8 cellular contexts compared by ENCODE assay signal in the genomic region with DNA sequence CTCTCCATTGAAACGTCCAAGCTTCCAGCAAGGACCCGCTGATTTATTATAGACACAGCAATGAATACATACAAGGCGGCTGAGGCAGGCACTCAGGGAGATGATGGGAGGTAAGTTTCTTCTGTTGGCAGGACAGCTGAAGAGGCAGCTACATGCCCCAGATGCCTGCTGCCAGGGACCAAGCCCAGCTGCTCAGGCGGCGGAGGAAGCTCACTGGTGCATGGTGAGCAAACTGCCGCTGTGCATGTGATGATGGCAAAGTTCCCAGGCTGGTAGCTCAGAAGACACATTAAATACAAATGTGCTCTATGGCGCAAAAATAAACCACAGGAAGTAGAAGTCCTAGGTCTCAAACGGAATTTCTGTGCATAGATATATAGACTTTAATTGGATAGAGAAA. TPM values are rescaled to one million over a fixed set of nuclear protein-coding genes. Genes with fewer than 3 reads are reported as not detected.
DNase-seq lines count a peak whose midpoint lies in the region; ATAC-seq and TF ChIP-seq lines count a peak whose summit lies in the region.

No MANE protein-coding gene starts in this region.

- H3K27me3 ChIP-seq in mammary epithelial cell (ENCODE audit: insufficient read depth, low read length) = no peaks in the 10 kb centered on the region
- H3K27me3 ChIP-seq in CD8-positive, alpha-beta memory T cell (ENCODE audit: insufficient read depth, low read length, poor library complexity, severe bottlenecking) = peaks cover 4% of the 10 kb centered on the region

- CTCF ChIA-PET in activated CD8-positive, alpha-beta T cell treated with anti-CD3 and anti-CD28 coated beads for 36 hours (lab: Charles Lee) = interaction anchor here (3.0 to 4.2 kb wide), 2 partner anchors 12 to 77 kb away, joined by 11 to 22 read pairs; no protein-coding TSS in a partner anchor
- CTCF ChIA-PET in activated CD8-positive, alpha-beta T cell treated with anti-CD3 and anti-CD28 coated beads, Interleukin-2, amount 10 ng/mL, durations not matched to agents 7 days and 5 days (lab: Charles Lee) = interaction anchor here (1.0 to 4.0 kb wide), 3 partner anchors 33 to 77 kb away, joined by 3 to 17 read pairs (median 8); no protein-coding TSS in a partner anchor
- CTCF ChIA-PET in mammary epithelial cell (lab: Charles Lee; ENCODE audit: low non-redundant PET) = interaction anchor here (0.5 kb wide), 1 partner anchor 184 kb away, joined by 3 read pairs; no protein-coding TSS in a partner anchor
- CTCF ChIA-PET in CD8-positive, alpha-beta memory T cell (lab: Charles Lee) = no interaction called here

- peaks cover 6% of the 10 kb centered on the region for H3K27me3 Mint-ChIP-seq in activated CD8-positive, alpha-beta T cell treated with anti-CD3 and anti-CD28 coated beads for 36 hours
- peaks cover 21% of the 10 kb centered on the region for H3K27me3 Mint-ChIP-seq in activated CD8-positive, alpha-beta T cell treated with anti-CD3 and anti-CD28 coated beads, Interleukin-2, amount 10 ng/mL, durations not matched to agents 7 days and 5 days (ENCODE audit: low read depth)
- H3K27me3 Mint-ChIP-seq in stimulated activated memory B cell treated with anti-CD40 and anti-IgM and Interleukin-4, amounts not matched to agents 10 μg/mL and 1 μg/mL and 100 μg/mL, for 72 hours = peaks cover 35% of the 10 kb centered on the region
- H3K27me3 Mint-ChIP-seq in activated T-helper 2 cell treated with anti-CD3 and anti-CD28 coated beads, Interferon-gamma antibody, Interleukin-2, Interleukin-4, amounts not matched to agents 10 μg/mL and 5 μg/mL and 100 μg/mL, durations not matched to agents 14 hours and 24 hours and 36 hours (ENCODE audit: low read depth) = peaks cover 38% of the 10 kb centered on the region
- H3K27me3 Mint-ChIP-seq in CD8-positive, alpha-beta memory T cell = peaks cover 5 to 60% of the 10 kb centered on the region in 2 donors

- no peak overlapping the region for H3K9ac ChIP-seq in mammary epithelial cell (ENCODE audit: insufficient read depth, low read length)

- dilution Hi-C loops in mammary epithelial cell (cut with HindIII; ENCODE audit: low sequenced_read_pairs) = loop anchor here (5.0 kb wide), 2 partner anchors 34 to 36 kb away; a partner anchor contains a TSS

- no peak overlapping the region for H3K4me2 ChIP-seq in mammary epithelial cell (ENCODE audit: insufficient read depth, low read depth, low read length)

- no peak overlapping the region for H3K4me3 Mint-ChIP-seq in activated CD8-positive, alpha-beta T cell treated with anti-CD3 and anti-CD28 coated beads for 36 hours
- H3K4me3 Mint-ChIP-seq in activated CD8-positive, alpha-beta T cell treated with anti-CD3 and anti-CD28 coated beads, Interleukin-2, amount 10 ng/mL, durations not matched to agents 7 days and 5 days = no peak overlapping the region
- H3K4me3 Mint-ChIP-seq in stimulated activated memory B cell treated with anti-CD40 and anti-IgM and Interleukin-4, amounts not matched to agents 10 μg/mL and 1 μg/mL and 100 μg/mL, for 72 hours = no peak overlapping the region
- H3K4me3 Mint-ChIP-seq in activated T-helper 2 cell treated with anti-CD3 and anti-CD28 coated beads, Interferon-gamma antibody, Interleukin-2, Interleukin-4, amounts not matched to agents 10 μg/mL and 5 μg/mL and 100 μg/mL, durations not matched to agents 14 hours and 24 hours and 36 hours (ENCODE audit: low read depth) = no peak overlapping the region
- no peak overlapping the region for H3K4me3 Mint-ChIP-seq in CD8-positive, alpha-beta memory T cell

- no peaks in the 10 kb centered on the region for H3K36me3 ChIP-seq in mammary epithelial cell (ENCODE audit: insufficient read depth, low read length)
- no peaks in the 10 kb centered on the region for H3K36me3 ChIP-seq in CD8-positive, alpha-beta memory T cell (ENCODE audit: insufficient read depth, low read length)

- intact Hi-C loops in activated CD8-positive, alpha-beta T cell treated with anti-CD3 and anti-CD28 coated beads for 36 hours (cut with micrococcal nuclease) = no loop called here
- intact Hi-C loops in mammary epithelial cell (cut with micrococcal nuclease) = no loop called here
- intact Hi-C loops in activated T-helper 2 cell treated with anti-CD3 and anti-CD28 coated beads, Interferon-gamma antibody, Interleukin-2, Interleukin-4, amounts not matched to agents 10 μg/mL and 5 μg/mL and 100 μg/mL, durations not matched to agents 14 hours and 24 hours and 36 hours (cut with micrococcal nuclease) = no loop called here

- H3K9me3 Mint-ChIP-seq in activated CD8-positive, alpha-beta T cell treated with anti-CD3 and anti-CD28 coated beads for 36 hours = no peaks in the 10 kb centered on the region
- no peaks in the 10 kb centered on the region for H3K9me3 Mint-ChIP-seq in activated CD8-positive, alpha-beta T cell treated with anti-CD3 and anti-CD28 coated beads, Interleukin-2, amount 10 ng/mL, durations not matched to agents 7 days and 5 days (ENCODE audit: insufficient read depth)
- no peaks in the 10 kb centered on the region for H3K9me3 Mint-ChIP-seq in stimulated activated memory B cell treated with anti-CD40 and anti-IgM and Interleukin-4, amounts not matched to agents 10 μg/mL and 1 μg/mL and 100 μg/mL, for 72 hours
- H3K9me3 Mint-ChIP-seq in activated T-helper 2 cell treated with anti-CD3 and anti-CD28 coated beads, Interferon-gamma antibody, Interleukin-2, Interleukin-4, amounts not matched to agents 10 μg/mL and 5 μg/mL and 100 μg/mL, durations not matched to agents 14 hours and 24 hours and 36 hours = no peaks in the 10 kb centered on the region
- H3K9me3 Mint-ChIP-seq in CD8-positive, alpha-beta memory T cell = peaks cover 0 to 3% (median 0%) of the 10 kb centered on the region in 5 donors

- no peak overlapping the region for H2AFZ ChIP-seq in mammary epithelial cell (ENCODE audit: low read depth, low read length)

- no peak overlapping the region for H3K27ac Mint-ChIP-seq in activated CD8-positive, alpha-beta T cell treated with anti-CD3 and anti-CD28 coated beads for 36 hours
- no peak overlapping the region for H3K27ac Mint-ChIP-seq in activated CD8-positive, alpha-beta T cell treated with anti-CD3 and anti-CD28 coated beads, Interleukin-2, amount 10 ng/mL, durations not matched to agents 7 days and 5 days
- H3K27ac Mint-ChIP-seq in stimulated activated memory B cell treated with anti-CD40 and anti-IgM and Interleukin-4, amounts not matched to agents 10 μg/mL and 1 μg/mL and 100 μg/mL, for 72 hours = no peak overlapping the region
- no peak overlapping the region for H3K27ac Mint-ChIP-seq in activated T-helper 2 cell treated with anti-CD3 and anti-CD28 coated beads, Interferon-gamma antibody, Interleukin-2, Interleukin-4, amounts not matched to agents 10 μg/mL and 5 μg/mL and 100 μg/mL, durations not matched to agents 14 hours and 24 hours and 36 hours
- no peak overlapping the region for H3K27ac Mint-ChIP-seq in CD8-positive, alpha-beta memory T cell

- 86% methylated on average over 7 of the region's 8 CpGs for WGBS in mammary epithelial cell (ENCODE audit: low coverage, missing lambda C conversion rate)

- POLR2A ChIA-PET in activated CD8-positive, alpha-beta T cell treated with anti-CD3 and anti-CD28 coated beads for 36 hours (lab: Charles Lee) = no interaction called here
- POLR2A ChIA-PET in activated CD8-positive, alpha-beta T cell treated with anti-CD3 and anti-CD28 coated beads, Interleukin-2, amount 10 ng/mL, durations not matched to agents 7 days and 5 days (lab: Charles Lee) = interaction anchor here (0.7 kb wide), 1 partner anchor 10 kb away, joined by 3 read pairs; no protein-coding TSS in a partner anchor
- POLR2A ChIA-PET in CD8-positive, alpha-beta memory T cell (lab: Charles Lee) = no interaction called here

- H3K36me3 Mint-ChIP-seq in activated CD8-positive, alpha-beta T cell treated with anti-CD3 and anti-CD28 coated beads for 36 hours (ENCODE audit: low read depth) = no peaks in the 10 kb centered on the region
- H3K36me3 Mint-ChIP-seq in activated CD8-positive, alpha-beta T cell treated with anti-CD3 and anti-CD28 coated beads, Interleukin-2, amount 10 ng/mL, durations not matched to agents 7 days and 5 days (ENCODE audit: low read depth) = no peaks in the 10 kb centered on the region
- H3K36me3 Mint-ChIP-seq in stimulated activated memory B cell treated with anti-CD40 and anti-IgM and Interleukin-4, amounts not matched to agents 10 μg/mL and 1 μg/mL and 100 μg/mL, for 72 hours = no peaks in the 10 kb centered on the region
- H3K36me3 Mint-ChIP-seq in activated T-helper 2 cell treated with anti-CD3 and anti-CD28 coated beads, Interferon-gamma antibody, Interleukin-2, Interleukin-4, amounts not matched to agents 10 μg/mL and 5 μg/mL and 100 μg/mL, durations not matched to agents 14 hours and 24 hours and 36 hours (ENCODE audit: low read depth) = no peaks in the 10 kb centered on the region
- H3K36me3 Mint-ChIP-seq in CD8-positive, alpha-beta memory T cell = no peaks in the 10 kb centered on the region

- BruUV-seq in mammary epithelial cell (replicated peaks; lab: Mats Ljungman, UMichigan) = no TSS peak

- no peaks in the 10 kb centered on the region for H3K4me1 ChIP-seq in mammary epithelial cell (ENCODE audit: insufficient read depth, low read length)
- peaks cover 13% of the 10 kb centered on the region for H3K4me1 ChIP-seq in CD8-positive, alpha-beta memory T cell (ENCODE audit: insufficient read depth, low read length)

- no peaks in the 10 kb centered on the region for H3K79me2 ChIP-seq in mammary epithelial cell (ENCODE audit: insufficient read depth, low read length)

- peaks cover 22% of the 10 kb centered on the region for H3K4me1 Mint-ChIP-seq in activated CD8-positive, alpha-beta T cell treated with anti-CD3 and anti-CD28 coated beads for 36 hours (ENCODE audit: low read depth)
- peaks cover 4% of the 10 kb centered on the region for H3K4me1 Mint-ChIP-seq in activated CD8-positive, alpha-beta T cell treated with anti-CD3 and anti-CD28 coated beads, Interleukin-2, amount 10 ng/mL, durations not matched to agents 7 days and 5 days (ENCODE audit: low read depth)
- peaks cover 14% of the 10 kb centered on the region for H3K4me1 Mint-ChIP-seq in stimulated activated memory B cell treated with anti-CD40 and anti-IgM and Interleukin-4, amounts not matched to agents 10 μg/mL and 1 μg/mL and 100 μg/mL, for 72 hours
- peaks cover 7% of the 10 kb centered on the region for H3K4me1 Mint-ChIP-seq in activated T-helper 2 cell treated with anti-CD3 and anti-CD28 coated beads, Interferon-gamma antibody, Interleukin-2, Interleukin-4, amounts not matched to agents 10 μg/mL and 5 μg/mL and 100 μg/mL, durations not matched to agents 14 hours and 24 hours and 36 hours (ENCODE audit: low read depth)
- H3K4me1 Mint-ChIP-seq in CD8-positive, alpha-beta memory T cell = no peaks in the 10 kb centered on the region

- no peak overlapping the region for H3K4me3 ChIP-seq in mammary epithelial cell (replicated peaks in 1 of 3; ENCODE audit: insufficient read depth in 1 of 3, low read depth in 2 of 3, low read length in 3 of 3)
- H3K4me3 ChIP-seq in CD8-positive, alpha-beta memory T cell (ENCODE audit: low read length) = no peak overlapping the region

- H3K27ac ChIP-seq in mammary epithelial cell (ENCODE audit: insufficient read depth, low read depth, low read length) = no peak overlapping the region
- no peak overlapping the region for H3K27ac ChIP-seq in CD8-positive, alpha-beta memory T cell (ENCODE audit: low read depth, low read length)

- H4K20me1 ChIP-seq in mammary epithelial cell (ENCODE audit: insufficient read depth, low read length) = no peaks in the 10 kb centered on the region

- in situ Hi-C loops in mammary epithelial cell (cut with MboI; ENCODE audit: low sequenced_read_pairs in 2 of 2) = no loop called here

- peak; percentile 24 for ATAC-seq in activated CD8-positive, alpha-beta T cell treated with anti-CD3 and anti-CD28 coated beads for 36 hours
- ATAC-seq in activated CD8-positive, alpha-beta T cell treated with anti-CD3 and anti-CD28 coated beads, Interleukin-2, amount 10 ng/mL, durations not matched to agents 7 days and 5 days = no peak
- ATAC-seq in stimulated activated memory B cell treated with anti-CD40 and anti-IgM and Interleukin-4, amounts not matched to agents 10 μg/mL and 1 μg/mL and 100 μg/mL, for 72 hours = peak; percentile 69

- no peak for TF ChIP-seq CTCF in activated CD8-positive, alpha-beta T cell treated with anti-CD3 and anti-CD28 coated beads for 36 hours (IDR thresholded peaks at IDR 0.05)
- no peak for TF ChIP-seq CTCF in mammary epithelial cell (conservative IDR thresholded peaks at IDR 0.05 in 1 of 2, IDR thresholded peaks at IDR 0.05 in 1 of 2; ENCODE audit: extremely low read depth in 1 of 2, insufficient read depth in 1 of 2, low read depth in 1 of 2, low read length in 2 of 2)

- H3K9me3 ChIP-seq in mammary epithelial cell (replicated peaks; ENCODE audit: insufficient read depth, low read length) = no peaks in the 10 kb centered on the region
- H3K9me3 ChIP-seq in CD8-positive, alpha-beta memory T cell (ENCODE audit: low read length) = no peaks in the 10 kb centered on the region

- peak; percentile 19 for DNase-seq in activated CD8-positive, alpha-beta T cell treated with anti-CD3 and anti-CD28 coated beads for 36 hours
- DNase-seq in activated CD8-positive, alpha-beta T cell treated with anti-CD3 and anti-CD28 coated beads, Interleukin-2, amount 10 ng/mL, durations not matched to agents 7 days and 5 days = no peak
- peak; percentile 24 for DNase-seq in NCI-H1105 (lab: John Stamatoyannopoulos, UW)
- DNase-seq in germinal center (ENCODE audit: low spot score) = peak; percentile 65
- DNase-seq in mammary epithelial cell = no peak
- no peak for DNase-seq in activated T-helper 2 cell treated with anti-CD3 and anti-CD28 coated beads, Interferon-gamma antibody, Interleukin-2, Interleukin-4, amounts not matched to agents 10 μg/mL and 5 μg/mL and 100 μg/mL, durations not matched to agents 14 hours and 24 hours and 36 hours (ENCODE audit: low spot score)
- DNase-seq in CD8-positive, alpha-beta memory T cell = no peak

RNA-seq across cellular contexts. Expression of a gene that starts 2.3 kb away (rescaled TPM):
- not detected for total RNA-seq in activated CD8-positive, alpha-beta T cell treated with anti-CD3 and anti-CD28 coated beads for 36 hours
- not detected for total RNA-seq in activated CD8-positive, alpha-beta T cell treated with anti-CD3 and anti-CD28 coated beads, Interleukin-2, amount 10 ng/mL, durations not matched to agents 7 days and 5 days
- total RNA-seq in mammary epithelial cell = not detected
- polyA plus RNA-seq in mammary epithelial cell = not detected
- not detected for polyA minus RNA-seq in mammary epithelial cell
- not detected in 2 replicates for total RNA-seq in activated T-helper 2 cell treated with anti-CD3 and anti-CD28 coated beads, Interferon-gamma antibody, Interleukin-2, Interleukin-4, amounts not matched to agents 10 μg/mL and 5 μg/mL and 100 μg/mL, durations not matched to agents 14 hours and 24 hours and 36 hours
- total RNA-seq in CD8-positive, alpha-beta memory T cell = not detected
- not detected for polyA plus RNA-seq in CD8-positive, alpha-beta memory T cell

RNA-seq across cellular contexts. Expression of a gene that starts 35.1 kb away (rescaled TPM):
- total RNA-seq in activated CD8-positive, alpha-beta T cell treated with anti-CD3 and anti-CD28 coated beads for 36 hours = under 1 TPM in 1 of 2 experiments, not detected in 1; 0.16 TPM
- not detected for total RNA-seq in activated CD8-positive, alpha-beta T cell treated with anti-CD3 and anti-CD28 coated beads, Interleukin-2, amount 10 ng/mL, durations not matched to agents 7 days and 5 days
- total RNA-seq in mammary epithelial cell = 1 to 10 TPM; 5.8 to 9.8 TPM
- polyA plus RNA-seq in mammary epithelial cell = 2.9 TPM
- not detected for polyA minus RNA-seq in mammary epithelial cell
- total RNA-seq in activated T-helper 2 cell treated with anti-CD3 and anti-CD28 coated beads, Interferon-gamma antibody, Interleukin-2, Interleukin-4, amounts not matched to agents 10 μg/mL and 5 μg/mL and 100 μg/mL, durations not matched to agents 14 hours and 24 hours and 36 hours = not detected in 2 replicates
- total RNA-seq in CD8-positive, alpha-beta memory T cell = not detected
- not detected for polyA plus RNA-seq in CD8-positive, alpha-beta memory T cell

RNA-seq across cellular contexts. Expression of a gene that starts 52.3 kb away (rescaled TPM):
- total RNA-seq in activated CD8-positive, alpha-beta T cell treated with anti-CD3 and anti-CD28 coated beads for 36 hours = not detected
- not detected for total RNA-seq in activated CD8-positive, alpha-beta T cell treated with anti-CD3 and anti-CD28 coated beads, Interleukin-2, amount 10 ng/mL, durations not matched to agents 7 days and 5 days
- not detected for total RNA-seq in mammary epithelial cell
- not detected for polyA plus RNA-seq in mammary epithelial cell
- polyA minus RNA-seq in mammary epithelial cell = not detected
- not detected in 2 replicates for total RNA-seq in activated T-helper 2 cell treated with anti-CD3 and anti-CD28 coated beads, Interferon-gamma antibody, Interleukin-2, Interleukin-4, amounts not matched to agents 10 μg/mL and 5 μg/mL and 100 μg/mL, durations not matched to agents 14 hours and 24 hours and 36 hours
- not detected for total RNA-seq in CD8-positive, alpha-beta memory T cell
- polyA plus RNA-seq in CD8-positive, alpha-beta memory T cell = not detected

Comparison
In these comparisons a context has a peak if more than half of its experiments do, and no peak if none do; other contexts are left out.
1. DNase-seq: peak in activated CD8-positive, alpha-beta T cell treated with anti-CD3 and anti-CD28 coated beads for 36 hours (single experiment), NCI-H1105 (single experiment) and germinal center (single experiment); none in activated CD8-positive, alpha-beta T cell treated with anti-CD3 and anti-CD28 coated beads, Interleukin-2, amount 10 ng/mL, durations not matched to agents 7 days and 5 days (single experiment), mammary epithelial cell (single experiment), activated T-helper 2 cell treated with anti-CD3 and anti-CD28 coated beads, Interferon-gamma antibody, Interleukin-2, Interleukin-4, amounts not matched to agents 10 μg/mL and 5 μg/mL and 100 μg/mL, durations not matched to agents 14 hours and 24 hours and 36 hours (single experiment) and CD8-positive, alpha-beta memory T cell (0 of 5).